In genomic region chr9:134717056-134717455, GRCh38 we compare ENCODE assay signal across 22 cellular contexts.
DNase-seq lines count a peak whose midpoint lies in the region; ATAC-seq and TF ChIP-seq lines count a peak whose summit lies in the region.
"Had no signal": no experiment of that assay in that cellular context is flagged by ENCODE, and none has a peak within 500 bp of the region (broad histone marks: within the 10 kb centered on the region; RNA-seq: fewer than 3 reads in every experiment).

No MANE protein-coding gene starts in this region.

- H3K9me3 ChIP-seq in cardiac muscle cell (ENCODE audit: low read depth), result no peaks in the 10 kb centered on the region
- H3K9me3 ChIP-seq in sigmoid colon, result no peaks in the 10 kb centered on the region
- H3K9me3 ChIP-seq in vagina, result no peaks in the 10 kb centered on the region
- H3K9me3 ChIP-seq: SJCRH30 had no signal

- no peak for TF ChIP-seq EP300 in sigmoid colon (IDR thresholded peaks at IDR 0.05)

- DNase-seq in cardiac muscle cell (ENCODE audit: low read depth in 1 of 2, low spot score in 1 of 2), result no peak
- DNase-seq in cardiac septum (ENCODE audit: low spot score), result no peak
- DNase-seq in cerebellum (ENCODE audit: low spot score), result peak; percentile 24
- no peak for DNase-seq in sigmoid colon
- DNase-seq in vagina (ENCODE audit: extremely low spot score in 2 of 2), result no peak
- no peak for DNase-seq in SK-N-DZ (ENCODE audit: low spot score)
- DNase-seq: CD4-positive, CD25-positive, alpha-beta regulatory T cell; DMS153; DND-41; NCI-H1092; NCI-H1417 treated with DMSO at 0.1 percent for 48 hours; NCI-H1694 treated with DMSO at 0.1 percent for 48 hours; NCI-H2081 treated with DMSO at 0.1 percent for 48 hours; NCI-H2171; NCI-H226; NCI-H510A; NCI-H69; SJCRH30 had no signal

- WGBS in sigmoid colon, 2 donors, result 81 to 83% methylated on average over 20 of the region's 20 CpGs

- intact Hi-C loops in cardiac septum (cut with DNase I), result no loop called here
- intact Hi-C loops in sigmoid colon (cut with DNase I), result no loop called here
- intact Hi-C loops in vagina (cut with DNase I), result no loop called here

- H3K27ac ChIP-seq in cardiac muscle cell, result peak overlapping the region; percentile 4
- H3K27ac ChIP-seq in sigmoid colon, result peak overlapping the region in 3 of 4 donors; percentile 36 to 58 (median 40)
- H3K27ac ChIP-seq in vagina, result peak overlapping the region; percentile 39
- H3K27ac ChIP-seq: BLaER1, HL-60, KMS-11 had no signal

- TF ChIP-seq POLR2A in sigmoid colon (IDR thresholded peaks at IDR 0.05) (no peak), vagina (IDR thresholded peaks at IDR 0.05) (no peak)

- H3K36me3 ChIP-seq in cardiac muscle cell (no peaks in the 10 kb centered on the region), sigmoid colon (peaks cover 0 to 22% (median 2%) of the 10 kb centered on the region in 4 donors), vagina (no peaks in the 10 kb centered on the region)
- H3K36me3 ChIP-seq: SJCRH30 had no signal

- H3K4me3 ChIP-seq in cardiac muscle cell, result no peak overlapping the region
- no peak overlapping the region for H3K4me3 ChIP-seq in sigmoid colon
- no peak overlapping the region for H3K4me3 ChIP-seq in vagina
- H3K4me3 ChIP-seq: BLaER1, SJCRH30 had no signal

- no peaks in the 10 kb centered on the region for H3K27me3 ChIP-seq in cardiac muscle cell
- no peaks in the 10 kb centered on the region for H3K27me3 ChIP-seq in sigmoid colon
- H3K27me3 ChIP-seq in vagina, result no peaks in the 10 kb centered on the region
- H3K27me3 ChIP-seq: BLaER1, SJCRH30 had no signal

- TF ChIP-seq CTCF in cardiac muscle cell (IDR thresholded peaks at IDR 0.05; ENCODE audit: low read depth, low read length), result no peak
- TF ChIP-seq CTCF in sigmoid colon (IDR thresholded peaks at IDR 0.05), result no peak
- no peak for TF ChIP-seq CTCF in vagina (IDR thresholded peaks at IDR 0.05)

- no peak for ATAC-seq in SK-N-SH treated with all-trans-retinoic acid at 6 μM for 48 hours

- H3K4me1 ChIP-seq in cardiac muscle cell (ENCODE audit: low read depth), result peaks cover 6% of the 10 kb centered on the region
- peaks cover 0 to 46% (median 18%) of the 10 kb centered on the region in 4 donors for H3K4me1 ChIP-seq in sigmoid colon
- peaks cover 25% of the 10 kb centered on the region for H3K4me1 ChIP-seq in vagina

TF ChIP-seq in SK-N-SH treated with all-trans-retinoic acid at 6 μM for 48 hours, 23 proteins besides CTCF, POLR2A, EP300 and RAD21:
- TF ChIP-seq PATZ1 (CRISPR knock-in tag; IDR thresholded peaks at IDR 0.05; ENCODE audit: borderline replicate concordance) (no peak), OSR1 (CRISPR knock-in tag; IDR thresholded peaks at IDR 0.05) (no peak), SNAI2 (CRISPR knock-in tag; IDR thresholded peaks at IDR 0.05) (no peak), GLIS3 (CRISPR knock-in tag; IDR thresholded peaks at IDR 0.05) (no peak), ZC3H10 (CRISPR knock-in tag; IDR thresholded peaks at IDR 0.05) (no peak), ZFP30 (CRISPR knock-in tag; IDR thresholded peaks at IDR 0.05) (no peak), ZNF70 (CRISPR knock-in tag; IDR thresholded peaks at IDR 0.05) (no peak)
- TF ChIP-seq, protein P1, sequence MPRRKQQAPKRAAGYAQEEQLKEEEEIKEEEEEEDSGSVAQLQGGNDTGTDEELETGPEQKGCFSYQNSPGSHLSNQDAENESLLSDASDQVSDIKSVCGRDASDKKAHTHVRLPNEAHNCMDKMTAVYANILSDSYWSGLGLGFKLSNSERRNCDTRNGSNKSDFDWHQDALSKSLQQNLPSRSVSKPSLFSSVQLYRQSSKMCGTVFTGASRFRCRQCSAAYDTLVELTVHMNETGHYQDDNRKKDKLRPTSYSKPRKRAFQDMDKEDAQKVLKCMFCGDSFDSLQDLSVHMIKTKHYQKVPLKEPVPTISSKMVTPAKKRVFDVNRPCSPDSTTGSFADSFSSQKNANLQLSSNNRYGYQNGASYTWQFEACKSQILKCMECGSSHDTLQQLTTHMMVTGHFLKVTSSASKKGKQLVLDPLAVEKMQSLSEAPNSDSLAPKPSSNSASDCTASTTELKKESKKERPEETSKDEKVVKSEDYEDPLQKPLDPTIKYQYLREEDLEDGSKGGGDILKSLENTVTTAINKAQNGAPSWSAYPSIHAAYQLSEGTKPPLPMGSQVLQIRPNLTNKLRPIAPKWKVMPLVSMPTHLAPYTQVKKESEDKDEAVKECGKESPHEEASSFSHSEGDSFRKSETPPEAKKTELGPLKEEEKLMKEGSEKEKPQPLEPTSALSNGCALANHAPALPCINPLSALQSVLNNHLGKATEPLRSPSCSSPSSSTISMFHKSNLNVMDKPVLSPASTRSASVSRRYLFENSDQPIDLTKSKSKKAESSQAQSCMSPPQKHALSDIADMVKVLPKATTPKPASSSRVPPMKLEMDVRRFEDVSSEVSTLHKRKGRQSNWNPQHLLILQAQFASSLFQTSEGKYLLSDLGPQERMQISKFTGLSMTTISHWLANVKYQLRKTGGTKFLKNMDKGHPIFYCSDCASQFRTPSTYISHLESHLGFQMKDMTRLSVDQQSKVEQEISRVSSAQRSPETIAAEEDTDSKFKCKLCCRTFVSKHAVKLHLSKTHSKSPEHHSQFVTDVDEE (CRISPR knock-in tag; IDR thresholded peaks at IDR 0.05), result no peak
